24 cellular contexts compared by ENCODE assay signal in genomic region chr2:40144022-40144421, GRCh38.
"Had no signal": no experiment of that assay in that cellular context is flagged by ENCODE, and none has a peak within 500 bp of the region (broad histone marks: within the 10 kb centered on the region; RNA-seq: fewer than 3 reads in every experiment).

No MANE protein-coding gene starts in this region.

- H3K4me1 Mint-ChIP-seq: activated CD4-positive, alpha-beta T cell treated with anti-CD3 and anti-CD28 coated beads, Interleukin-2, amount 10 ng/mL, durations not matched to agents 24 days and 14 days; activated CD8-positive, alpha-beta memory T cell treated with anti-CD3 and anti-CD28 coated beads, Interleukin-2, amount 10 ng/mL, durations not matched to agents 7 days and 5 days; activated naive CD4-positive, alpha-beta T cell treated with anti-CD3 and anti-CD28 coated beads, Interleukin-2, amount 50 U/mL, for 24 hours had no signal

- H3K27ac ChIP-seq: breast epithelium, Peyer's patch had no signal

- H3K36me3 Mint-ChIP-seq: activated CD8-positive, alpha-beta memory T cell treated with anti-CD3 and anti-CD28 coated beads, Interleukin-2, amount 10 ng/mL, durations not matched to agents 7 days and 5 days; activated naive CD4-positive, alpha-beta T cell treated with anti-CD3 and anti-CD28 coated beads, Interleukin-2, amount 50 U/mL, for 24 hours had no signal

- ATAC-seq: activated CD8-positive, alpha-beta memory T cell treated with anti-CD3 and anti-CD28 coated beads, Interleukin-2, amount 10 ng/mL, durations not matched to agents 7 days and 5 days had no signal

- H3K4me1 ChIP-seq: breast epithelium, Peyer's patch had no signal

- H3K36me3 ChIP-seq: breast epithelium, Peyer's patch had no signal

- DNase-seq: activated CD4-positive, alpha-beta T cell treated with anti-CD3 and anti-CD28 coated beads, Interleukin-2, amount 50 U/mL, for 48 hours; activated CD4-positive, CD25-positive, alpha-beta regulatory T cell treated with anti-CD3 and anti-CD28 coated beads, Interleukin-2, amount 50 U/mL, for 72 hours; activated CD8-positive, alpha-beta memory T cell treated with anti-CD3 and anti-CD28 coated beads, Interleukin-2, amount 10 ng/mL, durations not matched to agents 7 days and 5 days; activated effector memory CD4-positive, alpha-beta T cell treated with Interleukin-2 at 50 U/mL for 16 hours; activated naive CD4-positive, alpha-beta T cell; activated T-cell treated with anti-CD3 and anti-CD28 coated beads, Interleukin-2, amount 50 U/mL, for 24 hours; aorta; caudate nucleus; Karpas-422; MM.1S; NCI-H1105; NCI-H1436; NCI-H1694 treated with DMSO at 0.1 percent for 48 hours; NCI-H2029 treated with DMSO at 0.1 percent for 48 hours; NCI-H510A; NCI-H526 treated with DMSO at 0.1 percent for 48 hours; NK-92 treated with Interleukin-12 subunit alpha and Interleukin-12 subunit beta, amount 100 ng/mL, for 24 hours; Peyer's patch; SHP77 treated with DMSO at 0.1 percent for 48 hours had no signal

- H3K27ac Mint-ChIP-seq: activated CD4-positive, alpha-beta T cell treated with anti-CD3 and anti-CD28 coated beads, Interleukin-2, amount 10 ng/mL, durations not matched to agents 24 days and 14 days; activated CD8-positive, alpha-beta memory T cell treated with anti-CD3 and anti-CD28 coated beads, Interleukin-2, amount 10 ng/mL, durations not matched to agents 7 days and 5 days; activated naive CD4-positive, alpha-beta T cell treated with anti-CD3 and anti-CD28 coated beads, Interleukin-2, amount 50 U/mL, for 24 hours; activated T-cell treated with anti-CD3 and anti-CD28 coated beads, Interleukin-2, amount 50 U/mL, for 24 hours; activated T-helper 1 cell treated with anti-CD3 and anti-CD28 coated beads, Interleukin-12 subunit alpha, Interleukin-12 subunit beta, Interleukin-2, Interleukin-4 antibody, amounts not matched to agents 30 ng/mL and 10 ng/mL and 1 ng/mL, durations not matched to agents 14 hours and 24 hours and 36 hours; T-helper 1 cell treated with Interleukin-12 subunit alpha and Interleukin-12 subunit beta and Interleukin-4 antibody, amounts not matched to agents 30 μg/mL and 1 μg/mL, for 36 hours had no signal

- H3K27me3 Mint-ChIP-seq: activated CD4-positive, alpha-beta T cell treated with anti-CD3 and anti-CD28 coated beads, Interleukin-2, amount 10 ng/mL, durations not matched to agents 24 days and 14 days; activated CD8-positive, alpha-beta memory T cell treated with anti-CD3 and anti-CD28 coated beads, Interleukin-2, amount 10 ng/mL, durations not matched to agents 7 days and 5 days; activated naive CD4-positive, alpha-beta T cell treated with anti-CD3 and anti-CD28 coated beads, Interleukin-2, amount 50 U/mL, for 24 hours; activated T-cell treated with anti-CD3 and anti-CD28 coated beads, Interleukin-2, amount 50 U/mL, for 24 hours had no signal

- H3K4me3 Mint-ChIP-seq: activated CD4-positive, alpha-beta T cell treated with anti-CD3 and anti-CD28 coated beads, Interleukin-2, amount 10 ng/mL, durations not matched to agents 24 days and 14 days; activated CD8-positive, alpha-beta memory T cell treated with anti-CD3 and anti-CD28 coated beads, Interleukin-2, amount 10 ng/mL, durations not matched to agents 7 days and 5 days; activated naive CD4-positive, alpha-beta T cell treated with anti-CD3 and anti-CD28 coated beads, Interleukin-2, amount 50 U/mL, for 24 hours; activated T-cell treated with anti-CD3 and anti-CD28 coated beads, Interleukin-2, amount 50 U/mL, for 24 hours; activated T-helper 1 cell treated with anti-CD3 and anti-CD28 coated beads, Interleukin-12 subunit alpha, Interleukin-12 subunit beta, Interleukin-2, Interleukin-4 antibody, amounts not matched to agents 30 ng/mL and 10 ng/mL and 1 ng/mL, durations not matched to agents 14 hours and 24 hours and 36 hours; T-helper 1 cell treated with Interleukin-12 subunit alpha and Interleukin-12 subunit beta and Interleukin-4 antibody, amounts not matched to agents 30 μg/mL and 1 μg/mL, for 36 hours had no signal

- H3K4me3 ChIP-seq: breast epithelium, Peyer's patch had no signal

- H3K27me3 ChIP-seq: breast epithelium, Peyer's patch had no signal

- H3K9me3 Mint-ChIP-seq: activated CD4-positive, alpha-beta T cell treated with anti-CD3 and anti-CD28 coated beads, Interleukin-2, amount 10 ng/mL, durations not matched to agents 24 days and 14 days; activated naive CD4-positive, alpha-beta T cell treated with anti-CD3 and anti-CD28 coated beads, Interleukin-2, amount 50 U/mL, for 24 hours; activated T-cell treated with anti-CD3 and anti-CD28 coated beads, Interleukin-2, amount 50 U/mL, for 24 hours; activated T-helper 1 cell treated with anti-CD3 and anti-CD28 coated beads, Interleukin-12 subunit alpha, Interleukin-12 subunit beta, Interleukin-2, Interleukin-4 antibody, amounts not matched to agents 30 ng/mL and 10 ng/mL and 1 ng/mL, durations not matched to agents 14 hours and 24 hours and 36 hours had no signal

- H3K9me3 ChIP-seq: breast epithelium, Peyer's patch had no signal
